19 cellular contexts compared by ENCODE assay signal in the genomic region with DNA sequence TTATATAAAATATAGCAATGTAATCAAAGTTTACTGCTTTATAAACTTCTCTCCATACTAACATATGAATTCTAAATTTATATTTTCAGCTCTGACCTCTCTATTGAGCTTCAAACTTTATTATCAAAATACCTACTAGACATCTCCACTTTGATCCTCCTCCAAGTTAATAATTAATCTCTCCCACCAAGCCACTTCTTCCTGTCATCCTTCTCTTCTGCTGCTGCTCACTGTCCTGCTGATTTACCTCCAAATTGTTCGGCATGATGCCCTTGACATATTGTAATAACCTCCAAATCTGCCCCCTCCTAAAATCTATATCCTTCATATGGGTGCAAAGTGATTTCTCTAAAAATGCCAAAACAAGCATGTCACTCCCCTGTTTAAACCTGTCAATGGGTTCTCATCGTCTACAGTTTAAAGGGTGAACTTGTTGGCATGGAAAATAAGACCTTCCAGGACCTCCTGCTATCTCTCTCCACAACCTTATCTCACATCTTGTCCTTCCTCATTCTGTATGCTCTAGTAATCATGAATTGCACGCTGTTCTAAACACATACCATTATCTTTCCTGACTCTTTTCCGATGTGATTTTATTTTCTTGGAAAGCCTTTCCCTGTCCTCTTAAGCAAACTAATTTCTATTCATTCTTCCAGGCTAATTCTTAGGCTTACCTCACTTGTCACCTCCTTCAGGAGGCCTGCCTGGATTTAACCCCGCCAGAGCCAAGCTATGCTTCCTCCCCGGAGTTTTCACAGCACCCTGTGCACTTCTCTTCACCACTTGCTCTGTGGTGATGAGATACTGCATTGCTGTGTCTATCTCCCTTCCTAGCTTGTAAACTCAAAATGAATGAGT. TPM values are rescaled to one million over a fixed set of nuclear protein-coding genes. Genes with fewer than 3 reads are reported as not detected.
A peak's percentile ranks its signal among the peaks of the same experiment; 100 is the strongest.
DNase-seq lines count a peak whose midpoint lies in the region; ATAC-seq, FAIRE-seq and TF ChIP-seq lines count a peak whose summit lies in the region.
"Had no signal": no experiment of that assay in that cellular context is flagged by ENCODE, and none has a peak within 500 bp of the region (broad histone marks: within the 10 kb centered on the region; RNA-seq: fewer than 3 reads in every experiment).

No MANE protein-coding gene starts in this region.

- peaks cover 0 to 2% of the 10 kb centered on the region in 2 donors for H3K4me1 ChIP-seq in small intestine (ENCODE audit: control insufficient read depth in 2 of 2, insufficient read depth in 1 of 2, low read depth in 1 of 2, low read length in 1 of 2)
- H3K4me1 ChIP-seq: BLaER1 had no signal

- H3K9me3 ChIP-seq in small intestine (ENCODE audit: control insufficient read depth, low read depth): no peaks in the 10 kb centered on the region
- H3K9me3 ChIP-seq: BLaER1 had no signal

- H3K27ac ChIP-seq in small intestine (ENCODE audit: low read depth in 1 of 2, low read length in 1 of 2): no peak overlapping the region
- H3K27ac ChIP-seq: BLaER1, PC-9, RWPE1 had no signal

- no peaks in the 10 kb centered on the region for H3K36me3 Mint-ChIP-seq in osteocyte (ENCODE audit: unreplicated experiment)

- H3K4me3 ChIP-seq in bronchial epithelial cell (ENCODE audit: low read depth, low read length) (no peak overlapping the region), small intestine (ENCODE audit: low read depth in 1 of 2, low read length in 2 of 2) (no peak overlapping the region)
- H3K4me3 ChIP-seq: BLaER1, PC-9 had no signal

- 33 to 68% (median 47%) methylated on average over 6 of the region's 6 CpGs for WGBS in small intestine, 3 donors

- ATAC-seq in GM18519 (IDR thresholded peaks at IDR 0.05; ENCODE audit: low FRiP score, unreplicated experiment) (no peak), GM19023 (IDR thresholded peaks at IDR 0.05; ENCODE audit: unreplicated experiment) (no peak)

- H3K9me3 Mint-ChIP-seq in osteocyte (ENCODE audit: unreplicated experiment): no peaks in the 10 kb centered on the region
- H3K9me3 Mint-ChIP-seq: CD4-positive, alpha-beta T cell had no signal

- H3K27ac Mint-ChIP-seq in osteocyte (ENCODE audit: unreplicated experiment): no peak overlapping the region
- H3K27ac Mint-ChIP-seq: CD4-positive, alpha-beta T cell had no signal

- peaks cover 25% of the 10 kb centered on the region for H3K4me1 Mint-ChIP-seq in osteocyte (ENCODE audit: unreplicated experiment)

- DNase-seq in DMS53 treated with DMSO at 0.1 percent for 48 hours (lab: John Stamatoyannopoulos, UW; ENCODE audit: unreplicated experiment) (peak; percentile 40), RCC 7860 (ENCODE audit: low spot score) (peak; percentile 23), bronchial epithelial cell (ENCODE audit: low read depth) (no peak), small intestine (peak; percentile 29), osteocyte (ENCODE audit: extremely low spot score, unreplicated experiment) (no peak)
- DNase-seq: CD4-positive, alpha-beta T cell; COR-L47; DND-41; H7; KBM-7; NCI-H1092; NCI-H1436 treated with DMSO at 0.1 percent for 48 hours; NCI-H1930; PC-9; SIG-M5 had no signal

- H3K27me3 ChIP-seq in bronchial epithelial cell (ENCODE audit: control insufficient read depth, insufficient read depth, low read length) (no peaks in the 10 kb centered on the region), small intestine (ENCODE audit: control insufficient read depth in 2 of 2, insufficient read depth in 2 of 2, low read length in 2 of 2) (no peaks in the 10 kb centered on the region)
- H3K27me3 ChIP-seq: BLaER1 had no signal

- peak; percentile 68 for FAIRE-seq in RCC 7860 (lab: Jason Lieb, UNC)
- FAIRE-seq in bronchial epithelial cell (lab: Jason Lieb, UNC): peak; percentile 50
- no peak for FAIRE-seq in small intestine (lab: Jason Lieb, UNC)

- no peak for TF ChIP-seq CTCF in bronchial epithelial cell (IDR thresholded peaks at IDR 0.05; ENCODE audit: insufficient read depth, low read length, severe bottlenecking)
- TF ChIP-seq CTCF in osteocyte (IDR thresholded peaks at IDR 0.05): no peak

- no peaks in the 10 kb centered on the region for H3K27me3 Mint-ChIP-seq in osteocyte (ENCODE audit: unreplicated experiment)

- H3K4me3 Mint-ChIP-seq in osteocyte (ENCODE audit: unreplicated experiment): no peak overlapping the region
- H3K4me3 Mint-ChIP-seq: CD4-positive, alpha-beta T cell had no signal

- no peaks in the 10 kb centered on the region for H3K36me3 ChIP-seq in bronchial epithelial cell (ENCODE audit: control insufficient read depth, insufficient read depth, low read length)
- H3K36me3 ChIP-seq in small intestine (ENCODE audit: control insufficient read depth in 2 of 2, insufficient read depth in 2 of 2, low read length in 2 of 2): no peaks in the 10 kb centered on the region
- H3K36me3 ChIP-seq: BLaER1 had no signal

RNA-seq across cellular contexts. Expression of a gene that starts 52.1 kb away (rescaled TPM):
- total RNA-seq in bronchial epithelial cell: 55.2 and 79.5 TPM in 2 replicates
- polyA plus RNA-seq in small intestine: 10 to 100 TPM in 2 of 3 donors, 1 to 10 TPM in 1; 6.6 to 11.9 (median 11.2) TPM
- total RNA-seq in osteocyte: 12.6 and 13.0 TPM in 2 replicates

Comparison
In these comparisons a context has a peak if more than half of its experiments do, and no peak if none do; other contexts are left out.
1. DNase-seq: peak in DMS53 treated with DMSO at 0.1 percent for 48 hours (single experiment), RCC 7860 (single experiment) and small intestine (single experiment); none in bronchial epithelial cell (single experiment) and osteocyte (single experiment).